In the genomic region with DNA sequence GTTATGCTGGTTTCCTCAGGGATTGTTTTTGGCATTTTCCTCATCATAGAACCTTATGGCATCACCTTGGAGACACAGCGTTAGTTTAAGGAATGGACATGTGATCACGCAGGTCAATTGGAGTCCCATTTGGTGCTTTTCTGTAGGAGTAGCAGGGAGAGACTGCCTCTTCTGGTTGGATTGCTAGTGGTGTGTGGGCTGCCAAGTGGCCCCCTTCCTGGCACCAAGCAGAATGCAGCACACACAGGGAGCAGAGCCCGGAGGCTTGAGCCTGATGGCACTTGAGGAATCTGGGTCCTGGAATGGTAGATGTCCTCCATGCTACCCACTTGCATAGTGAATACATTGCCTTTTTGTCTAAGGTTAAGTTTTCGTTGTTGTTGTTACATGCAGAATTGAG, we compare ENCODE assay signal across 19 cellular contexts.
"Had no signal": no experiment of that assay in that cellular context is flagged by ENCODE, and none has a peak within 500 bp of the region (broad histone marks: within the 10 kb centered on the region; RNA-seq: fewer than 3 reads in every experiment).

No MANE protein-coding gene starts in this region.

- H3K4me1 Mint-ChIP-seq: naive thymus-derived CD4-positive, alpha-beta T cell; nephron progenitor cell had no signal

- DNase-seq: effector CD4-positive, alpha-beta T cell; foreskin melanocyte; heart right ventricle; kidney; left cardiac atrium; left ventricle myocardium superior; naive thymus-derived CD4-positive, alpha-beta T cell; nephron progenitor cell; spleen; stimulated activated CD4-positive, alpha-beta T cell treated with anti-CD3 and anti-CD28 coated beads, Interleukin-15, amount 100 ng/mL, for 24 hours; stimulated activated CD4-positive, alpha-beta T cell treated with anti-CD3 and anti-CD28 coated beads, Interleukin-2, amount 100 ng/mL, for 24 hours; stimulated activated naive CD4-positive, alpha-beta T cell; stomach; substantia nigra; transverse colon had no signal

- H3K4me3 Mint-ChIP-seq: naive thymus-derived CD4-positive, alpha-beta T cell; nephron progenitor cell had no signal

- H3K27ac ChIP-seq: coronary artery, heart right ventricle, spleen, stomach, thoracic aorta, transverse colon had no signal

- H3K4me3 ChIP-seq: coronary artery, heart right ventricle, lung, spleen, stomach, thoracic aorta, transverse colon had no signal

- H3K36me3 ChIP-seq: heart right ventricle, spleen, stomach, thoracic aorta, transverse colon had no signal

- ATAC-seq: heart right ventricle; left cardiac atrium; left ventricle myocardium superior; naive thymus-derived CD4-positive, alpha-beta T cell; sciatic nerve had no signal

- FAIRE-seq: kidney had no signal

- H3K9me3 ChIP-seq: heart right ventricle, spleen, stomach, thoracic aorta, transverse colon had no signal

- H3K27ac Mint-ChIP-seq: naive thymus-derived CD4-positive, alpha-beta T cell; nephron progenitor cell had no signal

- H3K27me3 ChIP-seq: heart right ventricle, stomach, transverse colon had no signal

- H3K4me1 ChIP-seq: heart right ventricle, spleen, stomach, transverse colon had no signal
